In genomic region chr1:13869172-13869797, GRCh38 we compare ENCODE assay signal across 21 cellular contexts.
A peak's percentile ranks its signal among the peaks of the same experiment; 100 is the strongest.
DNase-seq lines count a peak whose midpoint lies in the region; ATAC-seq and TF ChIP-seq lines count a peak whose summit lies in the region.
"Had no signal": no experiment of that assay in that cellular context is flagged by ENCODE, and none has a peak within 500 bp of the region (broad histone marks: within the 10 kb centered on the region; RNA-seq: fewer than 3 reads in every experiment).

No MANE protein-coding gene starts in this region.

- H3K4me3 ChIP-seq in choroid plexus epithelial cell (ENCODE audit: low read depth, low read length), result no peak overlapping the region
- H3K4me3 ChIP-seq: A549, BLaER1, GM12878, GM23248 had no signal

- no peak for ATAC-seq in HG03196 (IDR thresholded peaks at IDR 0.05; ENCODE audit: unreplicated experiment)
- ATAC-seq: A549, GM12878 had no signal

- DNase-seq in NCI-H82 (lab: John Stamatoyannopoulos, UW) (peak; percentile 5), NCI-H82 treated with DMSO at 0.1 percent for 48 hours (lab: John Stamatoyannopoulos, UW; ENCODE audit: unreplicated experiment) (no peak), OCI-M1 (lab: John Stamatoyannopoulos, UW) (peak; percentile 79), choroid plexus epithelial cell (ENCODE audit: low read depth) (peak; percentile 37), inferior parietal cortex (ENCODE audit: extremely low spot score) (no peak)
- DNase-seq in activated CD8-positive, alpha-beta memory T cell treated with anti-CD3 and anti-CD28 coated beads, Interleukin-2, amount 50 U/mL, for 4 hours, result no peak
- DNase-seq: CD4-positive, alpha-beta memory T cell; COR-L47; DMS 273 treated with DMSO at 0.1 percent for 48 hours; DMS53; DND-41; EL; GM23248; HCEC 1CT; HFFc6; IMR-90; KBM-7 had no signal

- TF ChIP-seq CTCF in choroid plexus epithelial cell (conservative IDR thresholded peaks at IDR 0.05; ENCODE audit: low read depth, low read length), result no peak

Comparison
In these comparisons a context has a peak if more than half of its experiments do, and no peak if none do; other contexts are left out.
1. DNase-seq: peak in NCI-H82 (single experiment), OCI-M1 (single experiment) and choroid plexus epithelial cell (single experiment); none in NCI-H82 treated with DMSO at 0.1 percent for 48 hours (single experiment), inferior parietal cortex (single experiment) and activated CD8-positive, alpha-beta memory T cell treated with anti-CD3 and anti-CD28 coated beads, Interleukin-2, amount 50 U/mL, for 4 hours (single experiment).